13 cellular contexts compared by ENCODE assay signal in genomic region chr20:57400821-57401564, GRCh38. TPM values are rescaled to one million over a fixed set of nuclear protein-coding genes. Genes with fewer than 3 reads are reported as not detected.
DNase-seq lines count a peak whose midpoint lies in the region; ATAC-seq, FAIRE-seq and TF ChIP-seq lines count a peak whose summit lies in the region.
"Had no signal": no experiment of that assay in that cellular context is flagged by ENCODE, and none has a peak within 500 bp of the region (broad histone marks: within the 10 kb centered on the region; RNA-seq: fewer than 3 reads in every experiment).

No MANE protein-coding gene starts in this region.

- H3K4me3 Mint-ChIP-seq in activated T-cell treated with anti-CD3 and anti-CD28 coated beads, Interleukin-2, amount 50 U/mL, for 24 hours: peak overlapping the region; percentile 79
- peak overlapping the region; percentile 80 to 94 (median 86) for H3K4me3 Mint-ChIP-seq in IgD-negative memory B cell
- peak overlapping the region; percentile 73 for H3K4me3 Mint-ChIP-seq in stimulated activated effector memory CD8-positive, alpha-beta T cell treated with anti-CD3 and anti-CD28 coated beads, Interleukin-12 subunit alpha, Interleukin-12 subunit beta, amount 100 ng/mL, for 72 hours

- H3K27ac Mint-ChIP-seq in activated T-cell treated with anti-CD3 and anti-CD28 coated beads, Interleukin-2, amount 50 U/mL, for 24 hours: peak overlapping the region; percentile 93
- peak overlapping the region; percentile 97 to 98 (median 98) for H3K27ac Mint-ChIP-seq in IgD-negative memory B cell
- peak overlapping the region; percentile 80 for H3K27ac Mint-ChIP-seq in stimulated activated effector memory CD8-positive, alpha-beta T cell treated with anti-CD3 and anti-CD28 coated beads, Interleukin-12 subunit alpha, Interleukin-12 subunit beta, amount 100 ng/mL, for 72 hours

- peaks cover 76% of the 10 kb centered on the region for H3K36me3 ChIP-seq in effector memory CD4-positive, alpha-beta T cell (ENCODE audit: control insufficient read depth, insufficient read depth, low read length)
- peaks cover 20% of the 10 kb centered on the region for H3K36me3 ChIP-seq in upper lobe of right lung

- H3K27ac ChIP-seq in effector memory CD4-positive, alpha-beta T cell (ENCODE audit: insufficient read depth, low read length, poor library complexity, severe bottlenecking): peak overlapping the region; percentile 28
- no peak overlapping the region for H3K27ac ChIP-seq in upper lobe of right lung

- ATAC-seq in stimulated activated effector memory CD8-positive, alpha-beta T cell treated with anti-CD3 and anti-CD28 coated beads, Interleukin-12 subunit alpha, Interleukin-12 subunit beta, amount 100 ng/mL, for 72 hours: no peak
- ATAC-seq in upper lobe of right lung: no peak

- no peak overlapping the region for H3K4me3 ChIP-seq in effector memory CD4-positive, alpha-beta T cell (ENCODE audit: insufficient read depth, low read depth, low read length, poor library complexity, severe bottlenecking)
- no peak overlapping the region for H3K4me3 ChIP-seq in upper lobe of right lung
- H3K4me3 ChIP-seq: vagina had no signal

- peaks cover 70% of the 10 kb centered on the region for H3K4me1 ChIP-seq in effector memory CD4-positive, alpha-beta T cell (ENCODE audit: control insufficient read depth, insufficient read depth, low read length, poor library complexity, severe bottlenecking)
- peaks cover 28% of the 10 kb centered on the region for H3K4me1 ChIP-seq in upper lobe of right lung

- peaks cover 98% of the 10 kb centered on the region for H3K36me3 Mint-ChIP-seq in activated T-cell treated with anti-CD3 and anti-CD28 coated beads, Interleukin-2, amount 50 U/mL, for 24 hours (ENCODE audit: low read depth)
- peaks cover 15% of the 10 kb centered on the region for H3K36me3 Mint-ChIP-seq in IgD-negative memory B cell
- peaks cover 100% of the 10 kb centered on the region for H3K36me3 Mint-ChIP-seq in stimulated activated effector memory CD8-positive, alpha-beta T cell treated with anti-CD3 and anti-CD28 coated beads, Interleukin-12 subunit alpha, Interleukin-12 subunit beta, amount 100 ng/mL, for 72 hours

- no peak for TF ChIP-seq CTCF in upper lobe of right lung (IDR thresholded peaks at IDR 0.05)

- intact Hi-C loops in upper lobe of right lung (cut with DNase I): no loop called here

- H3K27me3 Mint-ChIP-seq in activated T-cell treated with anti-CD3 and anti-CD28 coated beads, Interleukin-2, amount 50 U/mL, for 24 hours: no peaks in the 10 kb centered on the region
- H3K27me3 Mint-ChIP-seq in IgD-negative memory B cell: peaks cover 6% of the 10 kb centered on the region

- H3K9me3 ChIP-seq in effector memory CD4-positive, alpha-beta T cell (ENCODE audit: control insufficient read depth, low read length): no peaks in the 10 kb centered on the region
- H3K9me3 ChIP-seq in upper lobe of right lung: no peaks in the 10 kb centered on the region
- H3K9me3 ChIP-seq: vagina had no signal

- no peak for DNase-seq in activated T-cell treated with anti-CD3 and anti-CD28 coated beads, Interleukin-2, amount 50 U/mL, for 24 hours
- no peak for DNase-seq in activated T-cell treated with anti-CD3 and anti-CD28 coated beads, Interleukin-2, amount 50 U/mL, for 1 hour
- no peak for DNase-seq in effector memory CD4-positive, alpha-beta T cell
- DNase-seq in stimulated activated effector memory CD8-positive, alpha-beta T cell treated with anti-CD3 and anti-CD28 coated beads, Interleukin-12 subunit alpha, Interleukin-12 subunit beta, amount 100 ng/mL, for 72 hours (ENCODE audit: low spot score in 2 of 2): no peak
- DNase-seq in H4 (ENCODE audit: low spot score): no peak
- no peak for DNase-seq in urothelium cell line (ENCODE audit: low spot score)
- DNase-seq in upper lobe of right lung: no peak
- DNase-seq: mesenchymal stem cell; NCI-H1105; stimulated activated CD4-positive, alpha-beta T cell treated with anti-CD3 and anti-CD28 coated beads, Interleukin-2, amount 100 ng/mL, for 48 hours; SW 1271 had no signal

- H3K4me1 Mint-ChIP-seq in activated T-cell treated with anti-CD3 and anti-CD28 coated beads, Interleukin-2, amount 50 U/mL, for 24 hours (ENCODE audit: low read depth): peaks cover 82% of the 10 kb centered on the region
- H3K4me1 Mint-ChIP-seq in IgD-negative memory B cell: peaks cover 36 to 52% (median 42%) of the 10 kb centered on the region in 3 donors
- H3K4me1 Mint-ChIP-seq in stimulated activated effector memory CD8-positive, alpha-beta T cell treated with anti-CD3 and anti-CD28 coated beads, Interleukin-12 subunit alpha, Interleukin-12 subunit beta, amount 100 ng/mL, for 72 hours: peaks cover 69% of the 10 kb centered on the region

- no peak for FAIRE-seq in urothelium cell line (lab: Jason Lieb, UNC)

- H3K27me3 ChIP-seq in effector memory CD4-positive, alpha-beta T cell (replicated peaks; ENCODE audit: control insufficient read depth, insufficient read depth, low read length, poor library complexity, severe bottlenecking): no peaks in the 10 kb centered on the region
- H3K27me3 ChIP-seq in upper lobe of right lung: no peaks in the 10 kb centered on the region
- H3K27me3 ChIP-seq: vagina had no signal

- no peaks in the 10 kb centered on the region for H3K9me3 Mint-ChIP-seq in activated T-cell treated with anti-CD3 and anti-CD28 coated beads, Interleukin-2, amount 50 U/mL, for 24 hours
- H3K9me3 Mint-ChIP-seq in IgD-negative memory B cell: no peaks in the 10 kb centered on the region
- H3K9me3 Mint-ChIP-seq in stimulated activated effector memory CD8-positive, alpha-beta T cell treated with anti-CD3 and anti-CD28 coated beads, Interleukin-12 subunit alpha, Interleukin-12 subunit beta, amount 100 ng/mL, for 72 hours: no peaks in the 10 kb centered on the region

RNA-seq across cellular contexts. Expression of gene RBM38, which starts 9.8 kb away (rescaled TPM):
- polyA plus RNA-seq in IgD-negative memory B cell: 39.2 TPM
- 7.4 and 12.3 TPM in 2 replicates for total RNA-seq in H4 (2014; rRNA removed; shearing (Covaris generic))
- 13.4 TPM for total RNA-seq in upper lobe of right lung

RNA-seq across cellular contexts. Expression of gene RAE1, which starts 49.9 kb away (rescaled TPM):
- polyA plus RNA-seq in IgD-negative memory B cell: 38.6 TPM
- total RNA-seq in H4 (2014; rRNA removed; shearing (Covaris generic)): 51.1 and 57.1 TPM in 2 replicates
- total RNA-seq in upper lobe of right lung: 14.9 TPM
